Comparison of ENCODE assay signal across 8 cellular contexts in genomic region chr15:40844543-40844981, GRCh38. TPM values are rescaled to one million over a fixed set of nuclear protein-coding genes. Genes with fewer than 3 reads are reported as not detected.
DNase-seq lines count a peak whose midpoint lies in the region; ATAC-seq, FAIRE-seq and TF ChIP-seq lines count a peak whose summit lies in the region.

No MANE protein-coding gene starts in this region.

- peak overlapping the region in 1 of 2 donors; percentile 2 for H3K4me3 ChIP-seq in aorta (ENCODE audit: low read length in 2 of 2)

- POLR2A ChIA-PET in naive thymus-derived CD8-positive, alpha-beta T cell (lab: Charles Lee) = no interaction called here

- H3K4me1 Mint-ChIP-seq in effector memory CD8-positive, alpha-beta T cell (ENCODE audit: low read depth in 2 of 2) = peaks cover 4 to 12% of the 10 kb centered on the region in 2 donors
- peaks cover 9 to 37% (median 16%) of the 10 kb centered on the region in 4 donors for H3K4me1 Mint-ChIP-seq in naive thymus-derived CD8-positive, alpha-beta T cell

- H3K27me3 Mint-ChIP-seq in effector memory CD8-positive, alpha-beta T cell = peaks cover 0 to 7% of the 10 kb centered on the region in 2 donors
- peaks cover 3 to 16% (median 9%) of the 10 kb centered on the region in 5 donors for H3K27me3 Mint-ChIP-seq in naive thymus-derived CD8-positive, alpha-beta T cell

- no peaks in the 10 kb centered on the region for H3K9me3 Mint-ChIP-seq in effector memory CD8-positive, alpha-beta T cell
- no peaks in the 10 kb centered on the region for H3K9me3 Mint-ChIP-seq in naive thymus-derived CD8-positive, alpha-beta T cell

- H3K9me3 ChIP-seq in aorta (ENCODE audit: control insufficient read depth, low read length) = no peaks in the 10 kb centered on the region

- ATAC-seq in Right ventricle myocardium inferior (no peak), aorta (ENCODE audit: low FRiP score) (no peak)
- peak; percentile 69 for ATAC-seq in effector memory CD8-positive, alpha-beta T cell (replicated peaks)
- peak; percentile 75 to 76 for ATAC-seq in naive thymus-derived CD8-positive, alpha-beta T cell

- H3K27ac ChIP-seq in aorta (ENCODE audit: low read depth in 1 of 2, low read length in 2 of 2) = no peak overlapping the region

- no peak for FAIRE-seq in GM12892 (lab: Jason Lieb, UNC)

- H3K36me3 Mint-ChIP-seq in effector memory CD8-positive, alpha-beta T cell (ENCODE audit: insufficient read depth) = no peaks in the 10 kb centered on the region
- H3K36me3 Mint-ChIP-seq in naive thymus-derived CD8-positive, alpha-beta T cell = no peaks in the 10 kb centered on the region

- intact Hi-C loops in Right ventricle myocardium inferior (cut with DNase I) = no loop called here
- intact Hi-C loops in cardiac septum (cut with DNase I) = no loop called here
- intact Hi-C loops in aorta (cut with DNase I) = no loop called here

- H3K4me1 ChIP-seq in aorta (ENCODE audit: control insufficient read depth in 1 of 2, insufficient read depth in 2 of 2, low read length in 2 of 2) = no peaks in the 10 kb centered on the region

- H3K27me3 ChIP-seq in aorta (ENCODE audit: control insufficient read depth in 1 of 2, insufficient read depth in 2 of 2, low read length in 1 of 2) = no peaks in the 10 kb centered on the region

- 1 to 2% methylated on average over 44 of the region's 44 CpGs for WGBS in aorta, 2 donors

- H3K27ac Mint-ChIP-seq in effector memory CD8-positive, alpha-beta T cell = no peak overlapping the region
- peak overlapping the region in 2 of 10 donors; percentile 31 to 72 for H3K27ac Mint-ChIP-seq in naive thymus-derived CD8-positive, alpha-beta T cell

- DNase-seq in Right ventricle myocardium inferior (ENCODE audit: missing footprints) (peak; percentile 76), cardiac septum (ENCODE audit: low spot score) (no peak), aorta (peak; percentile 53 to 81), NCI-H524 (lab: John Stamatoyannopoulos, UW) (no peak), GM12892 (ENCODE audit: insufficient read length) (no peak)
- DNase-seq in activated CD4-positive, alpha-beta T cell treated with anti-CD3 and anti-CD28 coated beads for 48 hours = peak; percentile 55
- peak; percentile 14 to 31 (median 18) for DNase-seq in effector memory CD8-positive, alpha-beta T cell
- DNase-seq in naive thymus-derived CD8-positive, alpha-beta T cell = peak in 7 of 10 donors; percentile 5 to 68 (median 26)

- no peaks in the 10 kb centered on the region for H3K36me3 ChIP-seq in aorta (ENCODE audit: control insufficient read depth in 1 of 2, insufficient read depth in 2 of 2, low read length in 1 of 2)

- peak overlapping the region; percentile 83 to 85 for H3K4me3 Mint-ChIP-seq in effector memory CD8-positive, alpha-beta T cell
- H3K4me3 Mint-ChIP-seq in naive thymus-derived CD8-positive, alpha-beta T cell = peak overlapping the region; percentile 66 to 85 (median 80)

- no peak for TF ChIP-seq POLR2A in GM12892 (IDR thresholded peaks at IDR 0.05; ENCODE audit: low read depth, low read length)

RNA-seq across cellular contexts. Expression of gene SPINT1, which starts 0.7 kb away (rescaled TPM):
- total RNA-seq in Right ventricle myocardium inferior (2.0 TPM), cardiac septum (0.59 TPM), aorta (1 to 10 TPM; 2.4 to 3.9 TPM)
- under 1 TPM; 0.42 to 0.80 TPM for total RNA-seq in naive thymus-derived CD8-positive, alpha-beta T cell
- under 1 TPM in 2 of 3 donors, not detected in 1; 0.11 to 0.16 TPM for polyA plus RNA-seq in naive thymus-derived CD8-positive, alpha-beta T cell
- 10 to 100 TPM in 1 of 2 donors, 1 to 10 TPM in 1; 1.9 to 15.5 TPM for polyA plus RNA-seq in aorta
- polyA plus RNA-seq in GM12892 (2012; ENCODE audit: missing spikeins) = 7.6 TPM

RNA-seq across cellular contexts. Expression of gene PPP1R14D, which starts 16.1 kb away (rescaled TPM):
- not detected for total RNA-seq in Right ventricle myocardium inferior
- not detected for total RNA-seq in cardiac septum
- total RNA-seq in naive thymus-derived CD8-positive, alpha-beta T cell = not detected
- not detected for polyA plus RNA-seq in naive thymus-derived CD8-positive, alpha-beta T cell
- total RNA-seq in aorta = not detected
- 10 to 100 TPM in 1 of 2 donors, not detected in 1; 22.3 TPM for polyA plus RNA-seq in aorta
- polyA plus RNA-seq in GM12892 (2012; ENCODE audit: missing spikeins) = not detected

RNA-seq across cellular contexts. Expression of gene RHOV, which starts 29.5 kb away (rescaled TPM):
- total RNA-seq in Right ventricle myocardium inferior (not detected), cardiac septum (0.13 TPM), aorta (under 1 TPM; 0.19 to 0.30 TPM)
- not detected for total RNA-seq in naive thymus-derived CD8-positive, alpha-beta T cell
- polyA plus RNA-seq in naive thymus-derived CD8-positive, alpha-beta T cell = not detected
- polyA plus RNA-seq in aorta = under 1 TPM in 1 of 2 donors, not detected in 1; 0.15 TPM
- 15.1 TPM for polyA plus RNA-seq in GM12892 (2012; ENCODE audit: missing spikeins)

RNA-seq across cellular contexts. Expression of gene DNAJC17, which starts 37.3 kb away (rescaled TPM):
- total RNA-seq in Right ventricle myocardium inferior (19.7 TPM), cardiac septum (19.1 TPM), aorta (10 to 100 TPM; 29.4 to 34.7 TPM)
- total RNA-seq in naive thymus-derived CD8-positive, alpha-beta T cell = 10 to 100 TPM; 37.6 to 38.4 TPM
- 10 to 100 TPM; 17.5 to 37.5 (median 31.3) TPM for polyA plus RNA-seq in naive thymus-derived CD8-positive, alpha-beta T cell
- 10 to 100 TPM; 20.5 to 75.9 TPM for polyA plus RNA-seq in aorta
- polyA plus RNA-seq in GM12892 (2012; ENCODE audit: missing spikeins) = 28.2 TPM

RNA-seq across cellular contexts. Expression of gene ZFYVE19, which starts 37.7 kb away (rescaled TPM):
- 27.6 TPM for total RNA-seq in Right ventricle myocardium inferior
- total RNA-seq in cardiac septum = 11.0 TPM
- 10 to 100 TPM; 28.9 to 33.8 TPM for total RNA-seq in naive thymus-derived CD8-positive, alpha-beta T cell
- polyA plus RNA-seq in naive thymus-derived CD8-positive, alpha-beta T cell = 10 to 100 TPM; 13.2 to 15.5 (median 13.8) TPM
- 10 to 100 TPM in 1 of 2 donors, 1 to 10 TPM in 1; 9.3 to 17.4 TPM for total RNA-seq in aorta
- 10 to 100 TPM; 14.5 to 48.0 TPM for polyA plus RNA-seq in aorta
- 21.6 TPM for polyA plus RNA-seq in GM12892 (2012; ENCODE audit: missing spikeins)

Comparison
In these comparisons a context has a peak if more than half of its experiments do, and no peak if none do; other contexts are left out.
1. DNase-seq: peak in Right ventricle myocardium inferior (single experiment), activated CD4-positive, alpha-beta T cell treated with anti-CD3 and anti-CD28 coated beads for 48 hours (single experiment), effector memory CD8-positive, alpha-beta T cell (3 of 3), naive thymus-derived CD8-positive, alpha-beta T cell (7 of 10) and aorta (2 of 2); none in cardiac septum (single experiment), NCI-H524 (0 of 2) and GM12892 (single experiment).
2. ATAC-seq: peak in effector memory CD8-positive, alpha-beta T cell (single experiment) and naive thymus-derived CD8-positive, alpha-beta T cell (2 of 2); none in Right ventricle myocardium inferior (single experiment) and aorta (single experiment).